In genomic region chr17:9115446-9116265, GRCh38 we compare ENCODE assay signal across 8 cellular contexts.
DNase-seq lines count a peak whose midpoint lies in the region; ATAC-seq and TF ChIP-seq lines count a peak whose summit lies in the region.

No MANE protein-coding gene starts in this region.

- no peaks in the 10 kb centered on the region; the same call in 1 of the 2 replicates for H3K4me1 ChIP-seq in H9 (ENCODE audit: insufficient read depth, low read length)

- TF ChIP-seq CTCF in H9 (conservative IDR thresholded peaks at IDR 0.05) (peak; percentile 51; the same call in 2 of the 3 replicates), WI38 (IDR thresholded peaks at IDR 0.05; ENCODE audit: low read depth, low read length) (no peak), lower leg skin (IDR thresholded peaks at IDR 0.05) (no peak)

- H3K4me2 ChIP-seq in H9 (ENCODE audit: insufficient read depth, insufficient read length, low read length), result peak overlapping the region; percentile 9

- no peak overlapping the region for H2BK120ac ChIP-seq in H9 (ENCODE audit: low read depth, low read length, poor library complexity, severe bottlenecking)

- no peak overlapping the region for H4K91ac ChIP-seq in H9 (ENCODE audit: insufficient read length, low read depth, low read length)

- no peak overlapping the region for H2BK5ac ChIP-seq in H9 (ENCODE audit: insufficient read length, low read length)

- H3K4me3 Mint-ChIP-seq in H9, result peak overlapping the region; percentile 26 to 44; a peak in 4 of 5 replicates

- H3K23me2 ChIP-seq in H9 (ENCODE audit: insufficient read length, low read depth, low read length, poor library complexity, severe bottlenecking), result no peaks in the 10 kb centered on the region

- H3K27me3 Mint-ChIP-seq in H9 (ENCODE audit: low read depth), result peaks cover 29% of the 10 kb centered on the region

- H3K79me1 ChIP-seq in H9 (ENCODE audit: insufficient read depth, low read depth, low read length, poor library complexity, severe bottlenecking), result no peaks in the 10 kb centered on the region

- peak overlapping the region; percentile 62 for H3K18ac ChIP-seq in H9 (ENCODE audit: insufficient read length, low read depth, low read length)

- peaks cover 2 to 6% of the 10 kb centered on the region in 2 experiments; a peak in 2 of 5 replicates for H3K9me3 Mint-ChIP-seq in H9

- H3K27ac Mint-ChIP-seq in H9, result no peak overlapping the region

- H3K27ac ChIP-seq in H9 (ENCODE audit: insufficient read length, low read depth, low read length), result no peak overlapping the region

- H3K4ac ChIP-seq in H9 (ENCODE audit: low read depth, low read length), result no peak overlapping the region

- H4K8ac ChIP-seq in H9 (replicated peaks; ENCODE audit: insufficient read length, low read depth, low read length), result no peak overlapping the region

- H2BK12ac ChIP-seq in H9 (ENCODE audit: insufficient read length, low read depth, low read length), result no peak overlapping the region

- no peak overlapping the region for H3K56ac ChIP-seq in H9 (ENCODE audit: insufficient read length, low read depth, low read length)

- no peak for ATAC-seq in GM18909 (IDR thresholded peaks at IDR 0.05; ENCODE audit: poor library complexity, unreplicated experiment)

- no peak overlapping the region for H2BK15ac ChIP-seq in H9 (ENCODE audit: low read depth, low read length)

- no peak for TF ChIP-seq POLR2A in lower leg skin (IDR thresholded peaks at IDR 0.05)

- no peaks in the 10 kb centered on the region for H3K27me3 ChIP-seq in H9 (ENCODE audit: insufficient read depth, low read length)

- H2AK5ac ChIP-seq in H9 (ENCODE audit: insufficient read length, low read length), result no peak overlapping the region

- H3K4me3 ChIP-seq in WI38 (ENCODE audit: low read depth, low read length) (peak overlapping the region; percentile 36), lower leg skin (ENCODE audit: low read depth, poor library complexity, severe bottlenecking) (no peak overlapping the region)

- H2BK20ac ChIP-seq in H9 (ENCODE audit: low read depth, low read length, poor library complexity, severe bottlenecking), result no peak overlapping the region

- no peak overlapping the region for H3K23ac ChIP-seq in H9 (ENCODE audit: insufficient read length, low read depth, low read length)

- no CpG with 5 or more reads among the region's 39 CpGs for WGBS in H9 (ENCODE audit: extremely low coverage, insufficient read length, low lambda C conversion rate)
- WGBS in lower leg skin, 2 donors, result 14 to 19% methylated on average over 39 of the region's 39 CpGs

- no peak overlapping the region for H4K5ac ChIP-seq in H9 (ENCODE audit: insufficient read length, low read depth, low read length)

- intact Hi-C loops in lower leg skin (cut with DNase I; ENCODE audit: low total_unique reads), result loop anchor here (10.0 kb wide), 1 partner anchor 51 kb away; no protein-coding TSS in a partner anchor

- H3K4me1 Mint-ChIP-seq in H9, result peaks cover 32 to 33% of the 10 kb centered on the region in 2 experiments

- H3T11ph ChIP-seq in H9 (ENCODE audit: low read length), result no peak overlapping the region

- DNase-seq in H9 (peak; percentile 92), dedifferentiated amniotic fluid mesenchymal stem cell (ENCODE audit: extremely low spot score) (peak; percentile 15), lower leg skin (ENCODE audit: low spot score in 2 of 2) (peak; percentile 61 to 92), SK-N-DZ (ENCODE audit: low spot score) (no peak), NCI-H446 (lab: John Stamatoyannopoulos, UW) (no peak)
- peak; percentile 18 for DNase-seq in stimulated activated CD8-positive, alpha-beta memory T cell treated with anti-CD3 and anti-CD28 coated beads, Interleukin-12 subunit alpha, Interleukin-12 subunit beta, amount 100 ng/mL, for 1 hour (ENCODE audit: low read depth)

- H3K9ac ChIP-seq in H9 (ENCODE audit: extremely low read depth, insufficient read length, low read length), result no peak overlapping the region

- 0 out of 7 replicates have a peak, but pooled peaks cover 0 to 2% (median 0%) of the 10 kb centered on the region in 3 experiments for H3K36me3 Mint-ChIP-seq in H9 (ENCODE audit: insufficient read depth in 1 of 3, low read depth in 3 of 3)

- no peaks in the 10 kb centered on the region for H3K79me2 ChIP-seq in H9 (ENCODE audit: insufficient read depth, low read length)

- no peak overlapping the region for H2AFZ ChIP-seq in H9 (ENCODE audit: low read length)

- peak overlapping the region; percentile 89; the same call in 1 of the 2 replicates for H3K14ac ChIP-seq in H9 (ENCODE audit: insufficient read depth, low read length)

- H3K9me3 ChIP-seq in H9 (ENCODE audit: control insufficient read depth, low read depth, low read length), result no peaks in the 10 kb centered on the region

- no peaks in the 10 kb centered on the region for H4K20me1 ChIP-seq in H9 (ENCODE audit: control insufficient read depth, insufficient read depth, insufficient read length)

Comparison
In these comparisons a context has a peak if more than half of its experiments do, and no peak if none do; other contexts are left out.
1. DNase-seq: peak in H9 (single experiment), dedifferentiated amniotic fluid mesenchymal stem cell (single experiment), lower leg skin (2 of 2) and stimulated activated CD8-positive, alpha-beta memory T cell treated with anti-CD3 and anti-CD28 coated beads, Interleukin-12 subunit alpha, Interleukin-12 subunit beta, amount 100 ng/mL, for 1 hour (single experiment); none in SK-N-DZ (single experiment) and NCI-H446 (0 of 2).